9 cellular contexts compared by ENCODE assay signal in genomic region chr15:76809704-76810103, GRCh38.
"Had no signal": no experiment of that assay in that cellular context is flagged by ENCODE, and none has a peak within 500 bp of the region (broad histone marks: within the 10 kb centered on the region; RNA-seq: fewer than 3 reads in every experiment).

No MANE protein-coding gene starts in this region.

- ATAC-seq: GM23338, HepG2 had no signal

- H3K27ac Mint-ChIP-seq: GM23338, H9, HFFc6, IgD-negative memory B cell had no signal

- H3K4me3 Mint-ChIP-seq: GM23338, H9, HFFc6, IgD-negative memory B cell had no signal

- H3K27me3 Mint-ChIP-seq: IgD-negative memory B cell had no signal

- H3K9me3 Mint-ChIP-seq: GM23338, H9, HFFc6 had no signal

- H3K4me3 ChIP-seq: GM23338 had no signal

- H3K4me2 ChIP-seq: GM23338 had no signal

- H2AFZ ChIP-seq: GM23338 had no signal

- FAIRE-seq: H1, H54, HepG2 had no signal

- H3K27ac ChIP-seq: HL-60 had no signal

- DNase-seq: H9, HCEC 1CT, HFFc6 had no signal
